Comparison of ENCODE assay signal across 16 cellular contexts in the genomic region with DNA sequence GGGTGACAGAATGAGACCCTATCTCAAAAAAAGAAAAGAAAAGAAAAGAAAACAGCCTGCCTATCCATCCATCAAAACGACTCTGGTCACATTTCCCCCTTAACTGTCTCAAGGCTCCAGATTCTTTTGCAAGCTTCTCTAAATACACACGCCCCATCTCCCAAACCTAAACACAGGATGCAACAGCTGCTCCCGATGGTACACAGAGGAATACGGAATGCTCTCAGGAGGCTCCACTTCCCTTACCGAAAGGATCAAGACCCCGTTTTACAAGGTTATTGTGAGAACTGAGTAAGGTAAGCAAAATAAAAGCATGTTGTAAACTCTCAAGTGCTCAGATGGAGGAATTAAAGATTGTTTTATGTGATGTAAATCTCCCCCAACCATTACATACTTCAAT.
A peak's percentile ranks its signal among the peaks of the same experiment; 100 is the strongest.
DNase-seq lines count a peak whose midpoint lies in the region; TF ChIP-seq lines count a peak whose summit lies in the region.
"Had no signal": no experiment of that assay in that cellular context is flagged by ENCODE, and none has a peak within 500 bp of the region (broad histone marks: within the 10 kb centered on the region; RNA-seq: fewer than 3 reads in every experiment).

No MANE protein-coding gene starts in this region.

- peak overlapping the region; percentile 69 for H2AK5ac ChIP-seq in mesenchymal stem cell (ENCODE audit: low read length, severe bottlenecking)

- WGBS in mesenchymal stem cell = 45% methylated on average over 5 of the region's 6 CpGs
- WGBS in sigmoid colon, 2 donors = 74% methylated on average over 6 of the region's 6 CpGs

- H2BK12ac ChIP-seq in mesenchymal stem cell (ENCODE audit: low read length in 2 of 2) = peak overlapping the region in 1 of 2 experiments; percentile 59

- H3K27ac Mint-ChIP-seq in progenitor cell of endocrine pancreas = no peak overlapping the region
- H3K27ac Mint-ChIP-seq: B cell; CD8-positive, alpha-beta T cell had no signal

- H3K4me3 ChIP-seq in WI38 (ENCODE audit: low read depth, low read length) (peak overlapping the region; percentile 9; the same call in 1 of the 2 replicates), mesenchymal stem cell (ENCODE audit: insufficient read depth in 1 of 2, low read depth in 1 of 2, low read length in 2 of 2) (no peak overlapping the region), sigmoid colon (no peak overlapping the region)
- H3K4me3 ChIP-seq: BLaER1 treated with 17β-estradiol and CSF1 and Interleukin-3, amounts not matched to agents 10 nM and 100 nM had no signal

- H3K4ac ChIP-seq in mesenchymal stem cell (ENCODE audit: low read depth in 1 of 2, low read length in 2 of 2) = peak overlapping the region in 1 of 2 experiments; percentile 35

- H3K4me1 Mint-ChIP-seq in progenitor cell of endocrine pancreas (ENCODE audit: low read depth) = peaks cover 7% of the 10 kb centered on the region
- H3K4me1 Mint-ChIP-seq: B cell had no signal

- no peak overlapping the region for H2AFZ ChIP-seq in mesenchymal stem cell (ENCODE audit: low read depth, low read length)

- H2BK5ac ChIP-seq in mesenchymal stem cell (ENCODE audit: low read depth, low read length, poor library complexity, severe bottlenecking) = no peak overlapping the region

- peaks cover 19% of the 10 kb centered on the region for H3K79me1 ChIP-seq in mesenchymal stem cell (replicated peaks; ENCODE audit: low read length, poor library complexity, severe bottlenecking)

- H3K9me3 Mint-ChIP-seq in progenitor cell of endocrine pancreas (ENCODE audit: low read depth) = no peaks in the 10 kb centered on the region
- H3K9me3 Mint-ChIP-seq: CD8-positive, alpha-beta T cell; H9 had no signal

- TF ChIP-seq CTCF in WI38 (IDR thresholded peaks at IDR 0.05; ENCODE audit: low read depth, low read length) = no peak
- no peak for TF ChIP-seq CTCF in sigmoid colon (IDR thresholded peaks at IDR 0.05)
- TF ChIP-seq CTCF in progenitor cell of endocrine pancreas (IDR thresholded peaks at IDR 0.05; ENCODE audit: unreplicated experiment) = no peak

- H4K8ac ChIP-seq in mesenchymal stem cell (ENCODE audit: low read length) = no peak overlapping the region

- intact Hi-C loops in sigmoid colon (cut with DNase I) = loop anchor here (10.0 kb wide), 1 partner anchor 336 kb away; no protein-coding TSS in a partner anchor

- DNase-seq in NCI-H2171 (lab: John Stamatoyannopoulos, UW) (peak; percentile 36), mesenchymal stem cell (peak; percentile 39), sigmoid colon (no peak), NCI-H1048 (lab: John Stamatoyannopoulos, UW) (no peak), progenitor cell of endocrine pancreas (ENCODE audit: low spot score, unreplicated experiment) (no peak), superior temporal gyrus (ENCODE audit: extremely low spot score) (no peak), SIG-M5 (lab: John Stamatoyannopoulos, UW) (no peak)
- DNase-seq: CD8-positive, alpha-beta T cell; COR-L47; DMS 273 treated with DMSO at 0.1 percent for 48 hours; DMS53; GDM1; H9 had no signal

- no peak for TF ChIP-seq POLR2A in sigmoid colon (IDR thresholded peaks at IDR 0.05)

- H3K36me3 ChIP-seq in mesenchymal stem cell (ENCODE audit: control insufficient read depth in 1 of 2, insufficient read depth in 2 of 2, low read depth in 1 of 2, low read length in 2 of 2) = peaks cover 30 to 56% of the 10 kb centered on the region in 2 experiments
- H3K36me3 ChIP-seq in sigmoid colon = peaks cover 70 to 100% (median 81%) of the 10 kb centered on the region in 4 donors

- H3K23ac ChIP-seq in mesenchymal stem cell (ENCODE audit: low read length in 2 of 2) = no peak overlapping the region

- TF ChIP-seq EP300 in sigmoid colon (IDR thresholded peaks at IDR 0.05) = no peak

- H3K27me3 Mint-ChIP-seq in progenitor cell of endocrine pancreas = no peaks in the 10 kb centered on the region
- H3K27me3 Mint-ChIP-seq: B cell had no signal

- peak overlapping the region in 1 of 2 experiments; percentile 50 for H3K18ac ChIP-seq in mesenchymal stem cell (ENCODE audit: low read depth in 1 of 2, low read length in 2 of 2)

- no peak overlapping the region for H2BK120ac ChIP-seq in mesenchymal stem cell (ENCODE audit: low read depth, low read length)

- H3K9me3 ChIP-seq in mesenchymal stem cell (ENCODE audit: control insufficient read depth, low read length) (no peaks in the 10 kb centered on the region), sigmoid colon (no peaks in the 10 kb centered on the region)
- H3K9me3 ChIP-seq: BLaER1 treated with 17β-estradiol and CSF1 and Interleukin-3, amounts not matched to agents 10 nM and 100 nM had no signal

- no peak overlapping the region for H3K9ac ChIP-seq in mesenchymal stem cell (ENCODE audit: low read length)
- H3K9ac ChIP-seq: BLaER1 treated with 17β-estradiol and CSF1 and Interleukin-3, amounts not matched to agents 10 nM and 100 nM had no signal

- H2BK15ac ChIP-seq in mesenchymal stem cell (ENCODE audit: low read depth, poor library complexity, severe bottlenecking) = no peak overlapping the region

- H3K27ac ChIP-seq in mesenchymal stem cell (ENCODE audit: low read length, poor library complexity, severe bottlenecking) (peak overlapping the region; percentile 46), sigmoid colon (peak overlapping the region in 3 of 4 donors; percentile 2 to 56 (median 20))
- H3K27ac ChIP-seq: BLaER1 treated with 17β-estradiol and CSF1 and Interleukin-3, amounts not matched to agents 10 nM and 100 nM had no signal

- no peak overlapping the region for H3K14ac ChIP-seq in mesenchymal stem cell (ENCODE audit: low read length in 2 of 2)

- no peak overlapping the region for H3K4me3 Mint-ChIP-seq in progenitor cell of endocrine pancreas (ENCODE audit: low read depth)
- H3K4me3 Mint-ChIP-seq: B cell; CD8-positive, alpha-beta T cell; H9 had no signal

- no peak overlapping the region for H4K91ac ChIP-seq in mesenchymal stem cell (ENCODE audit: low read length)

- peaks cover 19% of the 10 kb centered on the region for H3K36me3 Mint-ChIP-seq in progenitor cell of endocrine pancreas (ENCODE audit: insufficient read depth)

- no peak overlapping the region for H3K4me2 ChIP-seq in mesenchymal stem cell (ENCODE audit: low read length, poor library complexity, severe bottlenecking)
- H3K4me2 ChIP-seq: BLaER1 treated with 17β-estradiol and CSF1 and Interleukin-3, amounts not matched to agents 10 nM and 100 nM had no signal

- H3K27me3 ChIP-seq in mesenchymal stem cell (ENCODE audit: control insufficient read depth in 1 of 2, insufficient read depth in 1 of 2, low read length in 2 of 2) (no peaks in the 10 kb centered on the region), sigmoid colon (no peaks in the 10 kb centered on the region)
- H3K27me3 ChIP-seq: BLaER1 treated with 17β-estradiol and CSF1 and Interleukin-3, amounts not matched to agents 10 nM and 100 nM had no signal

- peaks cover 13% of the 10 kb centered on the region for H3K4me1 ChIP-seq in mesenchymal stem cell (ENCODE audit: control insufficient read depth, insufficient read depth, low read depth, low read length)
- peaks cover 0 to 70% (median 51%) of the 10 kb centered on the region in 4 donors for H3K4me1 ChIP-seq in sigmoid colon
- H3K4me1 ChIP-seq: BLaER1 treated with 17β-estradiol and CSF1 and Interleukin-3, amounts not matched to agents 10 nM and 100 nM had no signal

Comparison
In these comparisons a context has a peak if more than half of its experiments do, and no peak if none do; other contexts are left out.
1. DNase-seq: peak in NCI-H2171 (single experiment) and mesenchymal stem cell (single experiment); none in sigmoid colon (single experiment), NCI-H1048 (single experiment), progenitor cell of endocrine pancreas (single experiment), superior temporal gyrus (single experiment) and SIG-M5 (single experiment).